1 cellular context compared by ENCODE assay signal in genomic region chr11:123577081-123577598, GRCh38.
A peak's percentile ranks its signal among the peaks of the same experiment; 100 is the strongest.
TF ChIP-seq lines count a peak whose summit lies in the region.

No MANE protein-coding gene starts in this region.

TF ChIP-seq in HepG2, 621 proteins besides CTCF, POLR2A, EP300 and RAD21 (continued from another document):
- TF ChIP-seq ZBTB39 (CRISPR knock-in tag; IDR thresholded peaks at IDR 0.05) (no peak), XRCC5 (optimal IDR thresholded peaks at IDR 0.05; ENCODE audit: low read length) (peak; percentile 33), MYC (CRISPR knock-in tag; IDR thresholded peaks at IDR 0.05; ENCODE audit: borderline replicate concordance) (peak; percentile 20; the same call in 1 of the 2 replicates), ZNF609 (CRISPR knock-in tag; IDR thresholded peaks at IDR 0.05; ENCODE audit: borderline replicate concordance) (no peak), EZH2 (conservative IDR thresholded peaks at IDR 0.05; ENCODE audit: low read depth, low read length) (no peak), ZNF574 (CRISPR knock-in tag; IDR thresholded peaks at IDR 0.05) (0 out of 2 replicates have a peak, but pooled peaks have one; percentile 23), ZNF367 (CRISPR knock-in tag; IDR thresholded peaks at IDR 0.05; ENCODE audit: borderline replicate concordance) (no peak), ZNF615 (CRISPR knock-in tag; IDR thresholded peaks at IDR 0.05; ENCODE audit: borderline replicate concordance) (no peak), ZNF12 (CRISPR knock-in tag; IDR thresholded peaks at IDR 0.05) (no peak), FOXO4 (CRISPR knock-in tag; conservative IDR thresholded peaks at IDR 0.05) (no peak), ZFP91 (CRISPR knock-in tag; IDR thresholded peaks at IDR 0.05; ENCODE audit: borderline replicate concordance) (no peak), TOPORS (CRISPR knock-in tag; IDR thresholded peaks at IDR 0.05) (no peak), SNAPC5 (CRISPR knock-in tag; IDR thresholded peaks at IDR 0.05; ENCODE audit: borderline replicate concordance) (no peak), NFKB2 (CRISPR knock-in tag; IDR thresholded peaks at IDR 0.05; ENCODE audit: borderline replicate concordance) (no peak), ZNF260 (CRISPR knock-in tag; IDR thresholded peaks at IDR 0.05; ENCODE audit: borderline replicate concordance, low read depth) (no peak), TRIM22 (IDR thresholded peaks at IDR 0.05) (no peak), SNRNP70 (IDR thresholded peaks at IDR 0.05; ENCODE audit: low read depth, low read length) (no peak)
TF ChIP-seq in HepG2: peak in this region for 12.
